In genomic region chr7:149865437-149865836, GRCh38 we compare ENCODE assay signal across 11 cellular contexts. TPM values are rescaled to one million over a fixed set of nuclear protein-coding genes. Genes with fewer than 3 reads are reported as not detected.
DNase-seq lines count a peak whose midpoint lies in the region; ATAC-seq and TF ChIP-seq lines count a peak whose summit lies in the region.
"Had no signal": no experiment of that assay in that cellular context is flagged by ENCODE, and none has a peak within 500 bp of the region (broad histone marks: within the 10 kb centered on the region; RNA-seq: fewer than 3 reads in every experiment).

No MANE protein-coding gene starts in this region.

- H3K9me3 ChIP-seq in psoas muscle (no peaks in the 10 kb centered on the region), left ventricle myocardium inferior (replicated peaks) (no peaks in the 10 kb centered on the region)
- H3K9me3 ChIP-seq: esophagus muscularis mucosa had no signal

- DNase-seq in T-helper 2 cell (peak in 3 of 5 experiments; percentile 39 to 96 (median 49)), GOT3 (lab: John Stamatoyannopoulos, UW) (no peak), HuH-7 (ENCODE audit: low spot score) (no peak), psoas muscle (no peak), left ventricle myocardium inferior (no peak)
- DNase-seq in stimulated activated CD8-positive, alpha-beta memory T cell treated with anti-CD3 and anti-CD28 coated beads, Interleukin-12 subunit alpha, Interleukin-12 subunit beta, amount 100 ng/mL, for 1 hour (ENCODE audit: low read depth): peak; percentile 33
- DNase-seq: NCI-H2171 treated with DMSO at 0.1 percent for 48 hours had no signal

- peaks cover 82% of the 10 kb centered on the region for H3K4me1 Mint-ChIP-seq in activated naive CD8-positive, alpha-beta T cell (ENCODE audit: low read depth)

- no peaks in the 10 kb centered on the region for H3K27me3 Mint-ChIP-seq in activated naive CD8-positive, alpha-beta T cell

- peaks cover 5% of the 10 kb centered on the region for H3K36me3 Mint-ChIP-seq in activated naive CD8-positive, alpha-beta T cell

- H3K27me3 ChIP-seq in psoas muscle (ENCODE audit: insufficient read depth in 3 of 3, low read length in 2 of 3): no peaks in the 10 kb centered on the region
- no peaks in the 10 kb centered on the region for H3K27me3 ChIP-seq in left ventricle myocardium inferior (ENCODE audit: low read depth)
- H3K27me3 ChIP-seq: esophagus muscularis mucosa had no signal

- ATAC-seq in GM21786 (IDR thresholded peaks at IDR 0.05; ENCODE audit: unreplicated experiment): peak; percentile 40
- no peak for ATAC-seq in psoas muscle

- H3K27ac ChIP-seq in psoas muscle (no peak overlapping the region), left ventricle myocardium inferior (replicated peaks) (no peak overlapping the region)
- H3K27ac ChIP-seq: esophagus muscularis mucosa had no signal

- TF ChIP-seq CTCF in psoas muscle (IDR thresholded peaks at IDR 0.05) (no peak), left ventricle myocardium inferior (IDR thresholded peaks at IDR 0.05; ENCODE audit: borderline replicate concordance) (no peak)

- H3K4me1 ChIP-seq in psoas muscle (no peaks in the 10 kb centered on the region), left ventricle myocardium inferior (peaks cover 41% of the 10 kb centered on the region)

- peak overlapping the region; percentile 46 for H3K4me3 Mint-ChIP-seq in activated naive CD8-positive, alpha-beta T cell
- H3K4me3 Mint-ChIP-seq: mesothelial cell of epicardium had no signal

- 85 to 86% (median 85%) methylated on average over 6 to 7 of the region's 7 CpGs for WGBS in psoas muscle, 3 donors

- no peak overlapping the region for H3K4me3 ChIP-seq in psoas muscle
- H3K4me3 ChIP-seq in left ventricle myocardium inferior: no peak overlapping the region
- H3K4me3 ChIP-seq: esophagus muscularis mucosa had no signal

- peak overlapping the region; percentile 97 for H3K27ac Mint-ChIP-seq in activated naive CD8-positive, alpha-beta T cell
- H3K27ac Mint-ChIP-seq: mesothelial cell of epicardium had no signal

- intact Hi-C loops in psoas muscle (cut with DNase I) (no loop called here), left ventricle myocardium inferior (cut with micrococcal nuclease) (no loop called here)

- H3K9me3 Mint-ChIP-seq in activated naive CD8-positive, alpha-beta T cell (ENCODE audit: low read depth): no peaks in the 10 kb centered on the region
- H3K9me3 Mint-ChIP-seq: mesothelial cell of epicardium had no signal

- H3K36me3 ChIP-seq in psoas muscle (ENCODE audit: insufficient read depth in 1 of 2, low read depth in 1 of 2): peaks cover 0 to 77% of the 10 kb centered on the region in 2 donors
- H3K36me3 ChIP-seq in left ventricle myocardium inferior: peaks cover 49% of the 10 kb centered on the region

RNA-seq across cellular contexts. Expression of gene ATP6V0E2, which starts 8.3 kb away (rescaled TPM):
- total RNA-seq in psoas muscle: 10 to 100 TPM in 2 of 4 donors, 1 to 10 TPM in 2; 3.7 to 12.8 (median 9.3) TPM
- 10 to 100 TPM; 11.3 to 11.7 (median 11.5) TPM for polyA plus RNA-seq in psoas muscle
- 120 TPM for total RNA-seq in left ventricle myocardium inferior

RNA-seq across cellular contexts. Expression of gene ZNF862, which starts 27.3 kb away (rescaled TPM):
- total RNA-seq in psoas muscle (1 to 10 TPM; 5.3 to 7.8 (median 6.7) TPM), left ventricle myocardium inferior (10.4 TPM)
- 1 to 10 TPM; 1.4 to 3.6 (median 1.9) TPM for polyA plus RNA-seq in psoas muscle

Comparison
In these comparisons a context has a peak if more than half of its experiments do, and no peak if none do; other contexts are left out.
1. DNase-seq: peak in T-helper 2 cell (3 of 5) and stimulated activated CD8-positive, alpha-beta memory T cell treated with anti-CD3 and anti-CD28 coated beads, Interleukin-12 subunit alpha, Interleukin-12 subunit beta, amount 100 ng/mL, for 1 hour (single experiment); none in GOT3 (single experiment), HuH-7 (single experiment), psoas muscle (0 of 2) and left ventricle myocardium inferior (single experiment).